In genomic region chr7:129951076-129952011, GRCh38 we compare ENCODE assay signal across 8 cellular contexts. TPM values are rescaled to one million over a fixed set of nuclear protein-coding genes. Genes with fewer than 3 reads are reported as not detected.
DNase-seq lines count a peak whose midpoint lies in the region; ATAC-seq and TF ChIP-seq lines count a peak whose summit lies in the region.

No MANE protein-coding gene starts in this region.

- in situ Hi-C loops in mammary epithelial cell (cut with MboI; ENCODE audit: low sequenced_read_pairs in 2 of 2) (loop anchor here in 1 of 2 donors (10.0 kb wide), 1 partner anchor 53 kb away; no protein-coding TSS in a partner anchor), transverse colon (cut with MboI; ENCODE audit: low pct_ligation_motif_present in 1 of 4, low pct_unique_long_range_greater_than_20kb in 1 of 4, low sequenced_read_pairs in 3 of 4) (no loop called here)

- H3K9me3 Mint-ChIP-seq in activated T-helper 17 cell treated with anti-CD3 and anti-CD28 coated beads, Interleukin-2, amount 50 U/mL, for 72 hours: no peaks in the 10 kb centered on the region

- ATAC-seq in HG03175 (IDR thresholded peaks at IDR 0.05; ENCODE audit: unreplicated experiment): no peak
- no peak for ATAC-seq in activated T-helper 17 cell treated with anti-CD3 and anti-CD28 coated beads, Interleukin-2, amount 50 U/mL, for 72 hours (replicated peaks)

- H3K9ac ChIP-seq in mammary epithelial cell (ENCODE audit: insufficient read depth, low read length) (peak overlapping the region; percentile 96), liver (ENCODE audit: low read depth in 1 of 2, low read length in 2 of 2) (peak overlapping the region; percentile 90 to 92)

- no peaks in the 10 kb centered on the region for H3K27me3 Mint-ChIP-seq in activated T-helper 17 cell treated with anti-CD3 and anti-CD28 coated beads, Interleukin-2, amount 50 U/mL, for 72 hours

- CTCF ChIA-PET in mammary epithelial cell (lab: Charles Lee; ENCODE audit: low non-redundant PET): no interaction called here

- no peak for TF ChIP-seq CTCF in mammary epithelial cell (conservative IDR thresholded peaks at IDR 0.05 in 1 of 2, IDR thresholded peaks at IDR 0.05 in 1 of 2; ENCODE audit: extremely low read depth in 1 of 2, insufficient read depth in 1 of 2, low read depth in 1 of 2, low read length in 2 of 2)
- no peak for TF ChIP-seq CTCF in liver (IDR thresholded peaks at IDR 0.05; ENCODE audit: low read depth, low read length, missing input control)
- peak in 3 of 5 experiments; percentile 4 to 31 (median 20) for TF ChIP-seq CTCF in transverse colon (IDR thresholded peaks at IDR 0.05)

- peak; percentile 70 for DNase-seq in DMS79 treated with DMSO at 0.1 percent for 48 hours (lab: John Stamatoyannopoulos, UW)
- no peak for DNase-seq in MG63
- peak; percentile 33 for DNase-seq in mammary epithelial cell
- DNase-seq in transverse colon: peak; percentile 24
- no peak for DNase-seq in OCI-M2 (lab: John Stamatoyannopoulos, UW; ENCODE audit: unreplicated experiment)

- H4K20me1 ChIP-seq in mammary epithelial cell (ENCODE audit: insufficient read depth, low read length): no peaks in the 10 kb centered on the region

- no peak overlapping the region for H3K27ac Mint-ChIP-seq in activated T-helper 17 cell treated with anti-CD3 and anti-CD28 coated beads, Interleukin-2, amount 50 U/mL, for 72 hours

- no TSS peak for BruUV-seq in mammary epithelial cell (replicated peaks; lab: Mats Ljungman, UMichigan)

- TF ChIP-seq POLR2A in transverse colon (IDR thresholded peaks at IDR 0.05): no peak

- no peak for TF ChIP-seq EP300 in transverse colon (IDR thresholded peaks at IDR 0.05; ENCODE audit: low read depth)

- intact Hi-C loops in mammary epithelial cell (cut with micrococcal nuclease): loop anchor here (1.0 to 10.0 kb wide), 5 partner anchors 19 to 727 kb away; partner anchors contain the start of gene AHCYL2
- intact Hi-C loops in transverse colon (cut with DNase I; ENCODE audit: low total_unique reads): no loop called here

- H3K36me3 Mint-ChIP-seq in activated T-helper 17 cell treated with anti-CD3 and anti-CD28 coated beads, Interleukin-2, amount 50 U/mL, for 72 hours (ENCODE audit: low read depth): peaks cover 23% of the 10 kb centered on the region

- TF ChIP-seq RAD21 in liver (IDR thresholded peaks at IDR 0.05): peak in 1 of 2 donors; percentile 7

- peaks cover 64% of the 10 kb centered on the region for H3K79me2 ChIP-seq in mammary epithelial cell (ENCODE audit: insufficient read depth, low read length)

- H3K27me3 ChIP-seq in MG63 (no peaks in the 10 kb centered on the region), mammary epithelial cell (ENCODE audit: insufficient read depth, low read length) (no peaks in the 10 kb centered on the region), liver (ENCODE audit: control insufficient read depth in 4 of 4, insufficient read depth in 4 of 4, low read length in 3 of 4) (no peaks in the 10 kb centered on the region), transverse colon (no peaks in the 10 kb centered on the region)

- H3K27ac ChIP-seq in mammary epithelial cell (ENCODE audit: insufficient read depth, low read depth, low read length) (peak overlapping the region; percentile 96), liver (ENCODE audit: low read depth in 1 of 2, low read length in 2 of 2) (peak overlapping the region; percentile 89 to 98), transverse colon (peak overlapping the region; percentile 95 to 99 (median 98))

- peak overlapping the region; percentile 68 for H3K4me3 ChIP-seq in MG63
- peak overlapping the region; percentile 69 to 91 (median 76) for H3K4me3 ChIP-seq in mammary epithelial cell (replicated peaks in 1 of 3; ENCODE audit: insufficient read depth in 1 of 3, low read depth in 2 of 3, low read length in 3 of 3)
- H3K4me3 ChIP-seq in liver (ENCODE audit: low read depth in 1 of 3, low read length in 3 of 3): peak overlapping the region; percentile 55 to 94 (median 87)
- H3K4me3 ChIP-seq in transverse colon: peak overlapping the region; percentile 65 to 98 (median 86)

- no peak overlapping the region for H3K4me3 Mint-ChIP-seq in activated T-helper 17 cell treated with anti-CD3 and anti-CD28 coated beads, Interleukin-2, amount 50 U/mL, for 72 hours

- H3K9me3 ChIP-seq in MG63 (no peaks in the 10 kb centered on the region), mammary epithelial cell (replicated peaks; ENCODE audit: insufficient read depth, low read length) (no peaks in the 10 kb centered on the region), liver (ENCODE audit: control insufficient read depth in 4 of 4, low read length in 3 of 4) (no peaks in the 10 kb centered on the region), transverse colon (no peaks in the 10 kb centered on the region)

- dilution Hi-C loops in mammary epithelial cell (cut with HindIII; ENCODE audit: low sequenced_read_pairs): no loop called here

- H3K4me1 ChIP-seq in mammary epithelial cell (ENCODE audit: insufficient read depth, low read length) (peaks cover 33% of the 10 kb centered on the region), liver (ENCODE audit: control insufficient read depth in 4 of 4, insufficient read depth in 4 of 4, low read length in 3 of 4) (peaks cover 9 to 43% (median 35%) of the 10 kb centered on the region in 4 donors), transverse colon (peaks cover 10 to 52% (median 39%) of the 10 kb centered on the region in 4 donors)

- peaks cover 5% of the 10 kb centered on the region for H3K4me1 Mint-ChIP-seq in activated T-helper 17 cell treated with anti-CD3 and anti-CD28 coated beads, Interleukin-2, amount 50 U/mL, for 72 hours

- 0% methylated on average over 7 of the region's 7 CpGs for WGBS in mammary epithelial cell (ENCODE audit: low coverage, missing lambda C conversion rate)
- WGBS in liver: 0% methylated on average over 7 of the region's 7 CpGs
- WGBS in transverse colon (ENCODE audit: low coverage in 1 of 2), 2 donors: 1 to 7% methylated on average over 2 to 7 of the region's 7 CpGs

- H3K36me3 ChIP-seq in MG63: peaks cover 7% of the 10 kb centered on the region
- peaks cover 2% of the 10 kb centered on the region for H3K36me3 ChIP-seq in mammary epithelial cell (ENCODE audit: insufficient read depth, low read length)
- no peaks in the 10 kb centered on the region for H3K36me3 ChIP-seq in liver (ENCODE audit: control insufficient read depth in 4 of 4, insufficient read depth in 3 of 4, low read depth in 1 of 4, low read length in 3 of 4)
- H3K36me3 ChIP-seq in transverse colon: no peaks in the 10 kb centered on the region

- H3K4me2 ChIP-seq in mammary epithelial cell (ENCODE audit: insufficient read depth, low read depth, low read length): peak overlapping the region; percentile 96

- no peak overlapping the region for H2AFZ ChIP-seq in mammary epithelial cell (ENCODE audit: low read depth, low read length)

TF ChIP-seq in liver, 16 proteins besides CTCF, POLR2A, EP300 and RAD21 (continues in another document):
- TF ChIP-seq JUND (IDR thresholded peaks at IDR 0.05) (no peak), MAX (IDR thresholded peaks at IDR 0.05) (no peak), FOXA1 (IDR thresholded peaks at IDR 0.05) (no peak), SP1 (IDR thresholded peaks at IDR 0.05) (no peak), EGR1 (IDR thresholded peaks at IDR 0.05; ENCODE audit: low read depth in 2 of 2) (no peak), HNF4A (conservative IDR thresholded peaks at IDR 0.05) (no peak), GABPA (IDR thresholded peaks at IDR 0.05 in 1 of 2, conservative IDR thresholded peaks at IDR 0.05 in 1 of 2) (no peak), RXRA (IDR thresholded peaks at IDR 0.05) (no peak)
- TF ChIP-seq, protein P1, sequence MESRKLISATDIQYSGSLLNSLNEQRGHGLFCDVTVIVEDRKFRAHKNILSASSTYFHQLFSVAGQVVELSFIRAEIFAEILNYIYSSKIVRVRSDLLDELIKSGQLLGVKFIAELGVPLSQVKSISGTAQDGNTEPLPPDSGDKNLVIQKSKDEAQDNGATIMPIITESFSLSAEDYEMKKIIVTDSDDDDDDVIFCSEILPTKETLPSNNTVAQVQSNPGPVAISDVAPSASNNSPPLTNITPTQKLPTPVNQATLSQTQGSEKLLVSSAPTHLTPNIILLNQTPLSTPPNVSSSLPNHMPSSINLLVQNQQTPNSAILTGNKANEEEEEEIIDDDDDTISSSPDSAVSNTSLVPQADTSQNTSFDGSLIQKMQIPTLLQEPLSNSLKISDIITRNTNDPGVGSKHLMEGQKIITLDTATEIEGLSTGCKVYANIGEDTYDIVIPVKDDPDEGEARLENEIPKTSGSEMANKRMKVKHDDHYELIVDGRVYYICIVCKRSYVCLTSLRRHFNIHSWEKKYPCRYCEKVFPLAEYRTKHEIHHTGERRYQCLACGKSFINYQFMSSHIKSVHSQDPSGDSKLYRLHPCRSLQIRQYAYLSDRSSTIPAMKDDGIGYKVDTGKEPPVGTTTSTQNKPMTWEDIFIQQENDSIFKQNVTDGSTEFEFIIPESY (IDR thresholded peaks at IDR 0.05): no peak

RNA-seq across cellular contexts. Expression of gene UBE2H, which starts 1.4 kb away (rescaled TPM):
- total RNA-seq in MG63 (2014; rRNA removed; shearing (Covaris generic); ENCODE audit: low replicate concordance): 21.2 and 53.5 TPM in 2 replicates
- total RNA-seq in mammary epithelial cell (100 to 1,000 TPM; 122 to 126 TPM), liver (10 to 100 TPM; 35.1 to 84.2 TPM), transverse colon (100 to 1,000 TPM in 1 of 4 donors, 10 to 100 TPM in 3; 31.0 to 131 (median 53.3) TPM)
- polyA plus RNA-seq in mammary epithelial cell (41.4 TPM), liver (10 to 100 TPM; 11.9 to 12.3 TPM)
- 63.4 TPM for polyA minus RNA-seq in mammary epithelial cell
- total RNA-seq in activated T-helper 17 cell treated with anti-CD3 and anti-CD28 coated beads, Interleukin-2, amount 50 U/mL, for 72 hours: 10 to 100 TPM; 27.8 to 54.0 TPM

Comparison
In these comparisons a context has a peak if more than half of its experiments do, and no peak if none do; other contexts are left out.
1. DNase-seq: peak in DMS79 treated with DMSO at 0.1 percent for 48 hours (single experiment), mammary epithelial cell (single experiment) and transverse colon (single experiment); none in MG63 (single experiment) and OCI-M2 (single experiment).
2. CTCF ChIP-seq: peak in transverse colon (3 of 5); none in mammary epithelial cell (0 of 2) and liver (single experiment).
3. Peak in every context shown above with its lines, with median percentiles within 50 percentile points of each other: H3K4me3 ChIP-seq and H3K27ac ChIP-seq.